ENCODE assay signal across 23 cellular contexts in the genomic region with DNA sequence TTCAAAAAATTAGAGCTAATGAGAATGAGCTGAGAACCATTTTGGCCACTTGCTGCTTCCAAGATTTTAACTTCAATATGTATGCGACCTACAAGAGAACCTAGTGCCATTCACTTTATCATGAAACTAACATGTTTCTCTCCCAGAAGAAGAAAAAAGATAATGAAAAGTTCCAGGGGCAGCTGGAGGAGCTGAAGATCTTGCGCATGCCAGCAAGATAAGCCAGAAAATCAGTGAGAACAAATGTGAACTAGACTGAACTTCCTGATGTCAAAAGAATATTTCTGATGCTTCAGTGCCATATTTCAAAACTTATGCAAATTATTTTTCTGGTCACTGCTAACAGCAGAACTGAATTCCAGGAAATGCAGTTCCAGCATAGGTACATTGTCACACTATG.
"Had no signal": no experiment of that assay in that cellular context is flagged by ENCODE, and none has a peak within 500 bp of the region (broad histone marks: within the 10 kb centered on the region; RNA-seq: fewer than 3 reads in every experiment).

No MANE protein-coding gene starts in this region.

- H3K4me3 Mint-ChIP-seq: activated CD4-positive, alpha-beta T cell treated with anti-CD3 and anti-CD28 coated beads for 36 hours; activated CD8-positive, alpha-beta T cell treated with anti-CD3 and anti-CD28 coated beads for 36 hours; activated naive CD4-positive, alpha-beta T cell treated with anti-CD3 and anti-CD28 coated beads, Interleukin-2, amount 10 ng/mL, durations not matched to agents 7 days and 5 days; activated naive CD8-positive, alpha-beta T cell treated with anti-CD3 and anti-CD28 coated beads for 36 hours; activated T-cell treated with anti-CD3 and anti-CD28 coated beads, Interleukin-2, amount 50 U/mL, for 72 hours; IgD-negative memory B cell; T-helper 17 cell had no signal

- H3K9me3 ChIP-seq: MG63, Peyer's patch, SJSA1 had no signal

- H3K27ac ChIP-seq: KMS-11, Peyer's patch, RWPE1, SJSA1 had no signal

- H3K27me3 ChIP-seq: MG63, Peyer's patch, SJSA1 had no signal

- H3K4me1 ChIP-seq: Peyer's patch, SJSA1 had no signal

- H3K4me1 Mint-ChIP-seq: activated CD4-positive, alpha-beta T cell treated with anti-CD3 and anti-CD28 coated beads for 36 hours; activated naive CD4-positive, alpha-beta T cell treated with anti-CD3 and anti-CD28 coated beads, Interleukin-2, amount 10 ng/mL, durations not matched to agents 7 days and 5 days; activated naive CD8-positive, alpha-beta T cell treated with anti-CD3 and anti-CD28 coated beads for 36 hours; IgD-negative memory B cell; T-helper 17 cell had no signal

- H3K27me3 Mint-ChIP-seq: activated CD4-positive, alpha-beta T cell treated with anti-CD3 and anti-CD28 coated beads for 36 hours; activated CD8-positive, alpha-beta T cell treated with anti-CD3 and anti-CD28 coated beads for 36 hours; activated naive CD4-positive, alpha-beta T cell treated with anti-CD3 and anti-CD28 coated beads, Interleukin-2, amount 10 ng/mL, durations not matched to agents 7 days and 5 days; activated naive CD8-positive, alpha-beta T cell treated with anti-CD3 and anti-CD28 coated beads for 36 hours; IgD-negative memory B cell; T-helper 17 cell had no signal

- H3K4me2 ChIP-seq: KMS-11 had no signal

- H3K4me3 ChIP-seq: MG63, Peyer's patch, SJSA1 had no signal

- H3K36me3 ChIP-seq: MG63, Peyer's patch, SJSA1 had no signal

- H3K9ac ChIP-seq: KMS-11 had no signal

- H3K27ac Mint-ChIP-seq: activated CD4-positive, alpha-beta T cell treated with anti-CD3 and anti-CD28 coated beads for 36 hours; activated CD8-positive, alpha-beta T cell treated with anti-CD3 and anti-CD28 coated beads for 36 hours; activated naive CD4-positive, alpha-beta T cell treated with anti-CD3 and anti-CD28 coated beads, Interleukin-2, amount 10 ng/mL, durations not matched to agents 7 days and 5 days; activated naive CD8-positive, alpha-beta T cell treated with anti-CD3 and anti-CD28 coated beads for 36 hours; activated T-cell treated with anti-CD3 and anti-CD28 coated beads, Interleukin-2, amount 50 U/mL, for 72 hours; activated T-helper 2 cell treated with anti-CD3 and anti-CD28 coated beads, Interferon-gamma antibody, Interleukin-2, Interleukin-4, amounts not matched to agents 10 μg/mL and 5 μg/mL and 100 μg/mL, durations not matched to agents 14 hours and 24 hours and 36 hours; IgD-negative memory B cell; T-helper 17 cell had no signal

- DNase-seq: activated CD4-positive, alpha-beta T cell treated with anti-CD3 and anti-CD28 coated beads for 36 hours; activated CD8-positive, alpha-beta memory T cell treated with anti-CD3 and anti-CD28 coated beads, Interleukin-2, amount 50 U/mL, for 4 hours; activated CD8-positive, alpha-beta T cell treated with anti-CD3 and anti-CD28 coated beads for 36 hours; activated gamma-delta T cell treated with Interleukin-2 at 50 U/mL for 16 hours; activated naive CD4-positive, alpha-beta T cell treated with anti-CD3 and anti-CD28 coated beads, Interleukin-2, amount 10 ng/mL, durations not matched to agents 7 days and 5 days; activated naive CD8-positive, alpha-beta T cell treated with anti-CD3 and anti-CD28 coated beads for 36 hours; activated T-cell treated with anti-CD3 and anti-CD28 coated beads, Interleukin-2, amount 50 U/mL, for 72 hours; anterior cingulate cortex; cerebellar nuclear complex; MG63; NCI-H146; NCI-H187 treated with DMSO at 0.1 percent for 48 hours; NCI-H2171; NCI-H2227 treated with DMSO at 0.1 percent for 48 hours; NK-92 treated with Interleukin-12 subunit alpha and Interleukin-12 subunit beta, amount 100 ng/mL, for 24 hours; Peyer's patch; Right ventricle myocardium superior; T-helper 17 cell had no signal

- H3K36me3 Mint-ChIP-seq: activated naive CD4-positive, alpha-beta T cell treated with anti-CD3 and anti-CD28 coated beads, Interleukin-2, amount 10 ng/mL, durations not matched to agents 7 days and 5 days; activated naive CD8-positive, alpha-beta T cell treated with anti-CD3 and anti-CD28 coated beads for 36 hours had no signal
